1 cellular context compared by ENCODE assay signal in the genomic region with DNA sequence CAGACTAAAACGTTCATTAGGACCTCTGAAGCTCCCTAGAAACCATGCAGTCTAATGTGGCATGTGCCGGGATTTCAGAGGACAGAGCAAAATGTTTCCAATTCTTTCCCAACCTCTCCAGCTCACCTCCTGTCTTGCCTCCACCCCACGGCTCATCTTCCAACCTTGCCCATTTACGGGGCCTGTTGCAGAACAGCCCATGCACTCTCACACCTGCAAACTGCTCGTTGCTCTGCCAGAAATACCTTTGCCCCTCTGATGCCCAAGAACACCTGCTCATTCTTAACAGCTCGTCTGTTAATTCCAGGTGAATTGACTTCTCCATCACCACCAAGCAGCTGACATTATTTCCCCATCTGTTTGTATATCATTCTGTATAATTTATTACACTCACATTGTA.
TF ChIP-seq lines count a peak whose summit lies in the region.

No MANE protein-coding gene starts in this region.

TF ChIP-seq in HEK293, 187 proteins besides CTCF, POLR2A, EP300 and RAD21 (continued from another document):
- TF ChIP-seq, protein P1, sequence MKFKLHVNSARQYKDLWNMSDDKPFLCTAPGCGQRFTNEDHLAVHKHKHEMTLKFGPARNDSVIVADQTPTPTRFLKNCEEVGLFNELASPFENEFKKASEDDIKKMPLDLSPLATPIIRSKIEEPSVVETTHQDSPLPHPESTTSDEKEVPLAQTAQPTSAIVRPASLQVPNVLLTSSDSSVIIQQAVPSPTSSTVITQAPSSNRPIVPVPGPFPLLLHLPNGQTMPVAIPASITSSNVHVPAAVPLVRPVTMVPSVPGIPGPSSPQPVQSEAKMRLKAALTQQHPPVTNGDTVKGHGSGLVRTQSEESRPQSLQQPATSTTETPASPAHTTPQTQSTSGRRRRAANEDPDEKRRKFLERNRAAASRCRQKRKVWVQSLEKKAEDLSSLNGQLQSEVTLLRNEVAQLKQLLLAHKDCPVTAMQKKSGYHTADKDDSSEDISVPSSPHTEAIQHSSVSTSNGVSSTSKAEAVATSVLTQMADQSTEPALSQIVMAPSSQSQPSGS (tag by site-specific recombination; IDR thresholded peaks at IDR 0.05; ENCODE audit: low read depth): no peak
- TF ChIP-seq, protein P2, sequence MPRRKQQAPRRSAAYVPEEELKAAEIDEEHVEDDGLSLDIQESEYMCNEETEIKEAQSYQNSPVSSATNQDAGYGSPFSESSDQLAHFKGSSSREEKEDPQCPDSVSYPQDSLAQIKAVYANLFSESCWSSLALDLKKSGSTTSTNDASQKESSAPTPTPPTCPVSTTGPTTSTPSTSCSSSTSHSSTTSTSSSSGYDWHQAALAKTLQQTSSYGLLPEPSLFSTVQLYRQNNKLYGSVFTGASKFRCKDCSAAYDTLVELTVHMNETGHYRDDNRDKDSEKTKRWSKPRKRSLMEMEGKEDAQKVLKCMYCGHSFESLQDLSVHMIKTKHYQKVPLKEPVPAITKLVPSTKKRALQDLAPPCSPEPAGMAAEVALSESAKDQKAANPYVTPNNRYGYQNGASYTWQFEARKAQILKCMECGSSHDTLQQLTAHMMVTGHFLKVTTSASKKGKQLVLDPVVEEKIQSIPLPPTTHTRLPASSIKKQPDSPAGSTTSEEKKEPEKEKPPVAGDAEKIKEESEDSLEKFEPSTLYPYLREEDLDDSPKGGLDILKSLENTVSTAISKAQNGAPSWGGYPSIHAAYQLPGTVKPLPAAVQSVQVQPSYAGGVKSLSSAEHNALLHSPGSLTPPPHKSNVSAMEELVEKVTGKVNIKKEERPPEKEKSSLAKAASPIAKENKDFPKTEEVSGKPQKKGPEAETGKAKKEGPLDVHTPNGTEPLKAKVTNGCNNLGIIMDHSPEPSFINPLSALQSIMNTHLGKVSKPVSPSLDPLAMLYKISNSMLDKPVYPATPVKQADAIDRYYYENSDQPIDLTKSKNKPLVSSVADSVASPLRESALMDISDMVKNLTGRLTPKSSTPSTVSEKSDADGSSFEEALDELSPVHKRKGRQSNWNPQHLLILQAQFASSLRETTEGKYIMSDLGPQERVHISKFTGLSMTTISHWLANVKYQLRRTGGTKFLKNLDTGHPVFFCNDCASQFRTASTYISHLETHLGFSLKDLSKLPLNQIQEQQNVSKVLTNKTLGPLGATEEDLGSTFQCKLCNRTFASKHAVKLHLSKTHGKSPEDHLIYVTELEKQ (tag by site-specific recombination; IDR thresholded peaks at IDR 0.05; ENCODE audit: borderline replicate concordance): no peak
